Comparison of ENCODE assay signal across 9 cellular contexts in genomic region chr1:110630770-110631663, GRCh38. TPM values are rescaled to one million over a fixed set of nuclear protein-coding genes. Genes with fewer than 3 reads are reported as not detected.
DNase-seq lines count a peak whose midpoint lies in the region; ATAC-seq lines count a peak whose summit lies in the region.
"Had no signal": no experiment of that assay in that cellular context is flagged by ENCODE, and none has a peak within 500 bp of the region (broad histone marks: within the 10 kb centered on the region; RNA-seq: fewer than 3 reads in every experiment).

No MANE protein-coding gene starts in this region.

- intact Hi-C loops in CD4-positive, alpha-beta memory T cell (cut with micrococcal nuclease) = loop anchor here (1.0 to 10.0 kb wide), 6 partner anchors 12 to 334 kb away; partner anchors contain the start of gene LRIF1
- intact Hi-C loops in activated CD4-positive, alpha-beta memory T cell treated with anti-CD3 and anti-CD28 coated beads for 36 hours (cut with micrococcal nuclease) = loop anchor here (1.0 to 10.0 kb wide), 10 partner anchors 12 to 964 kb away; partner anchors contain the start of genes CD53, KCNC4, LRIF1 and RBM15

- H3K36me3 ChIP-seq in CD4-positive, alpha-beta memory T cell (ENCODE audit: insufficient read depth, low read length) = no peaks in the 10 kb centered on the region

- H3K27ac ChIP-seq in CD4-positive, alpha-beta memory T cell (ENCODE audit: low read depth, low read length) = peak overlapping the region; percentile 72

- H3K27ac Mint-ChIP-seq in CD4-positive, alpha-beta memory T cell = no peak overlapping the region
- no peak overlapping the region for H3K27ac Mint-ChIP-seq in activated CD4-positive, alpha-beta memory T cell treated with anti-CD3 and anti-CD28 coated beads for 36 hours
- H3K27ac Mint-ChIP-seq: activated naive CD8-positive, alpha-beta T cell had no signal

- CTCF ChIA-PET in CD4-positive, alpha-beta memory T cell (lab: Charles Lee; ENCODE audit: partially characterized antibody) = interaction anchor here (0.8 to 12.6 kb wide), 15 partner anchors 11 to 151 kb away, joined by 3 to 179 read pairs (median 8); partner anchors contain the start of gene KCNA3
- CTCF ChIA-PET in activated CD4-positive, alpha-beta memory T cell treated with anti-CD3 and anti-CD28 coated beads for 36 hours (lab: Charles Lee) = interaction anchor here (0.6 to 7.9 kb wide), 16 partner anchors 11 to 244 kb away, joined by 3 to 98 read pairs (median 4); partner anchors contain the start of gene KCNA2

- ATAC-seq in GM19438 (IDR thresholded peaks at IDR 0.05; ENCODE audit: low read depth, unreplicated experiment) = peak; percentile 49
- ATAC-seq in HG03442 (IDR thresholded peaks at IDR 0.05; ENCODE audit: unreplicated experiment) = peak; percentile 47

- H3K4me1 Mint-ChIP-seq in CD4-positive, alpha-beta memory T cell = peaks cover 32 to 57% (median 54%) of the 10 kb centered on the region in 4 donors
- peaks cover 66% of the 10 kb centered on the region for H3K4me1 Mint-ChIP-seq in activated CD4-positive, alpha-beta memory T cell treated with anti-CD3 and anti-CD28 coated beads for 36 hours (ENCODE audit: low read depth)

- H3K27me3 Mint-ChIP-seq in CD4-positive, alpha-beta memory T cell = no peaks in the 10 kb centered on the region
- no peaks in the 10 kb centered on the region for H3K27me3 Mint-ChIP-seq in activated CD4-positive, alpha-beta memory T cell treated with anti-CD3 and anti-CD28 coated beads for 36 hours
- H3K27me3 Mint-ChIP-seq: activated naive CD8-positive, alpha-beta T cell had no signal

- H3K9me3 ChIP-seq in CD4-positive, alpha-beta memory T cell (ENCODE audit: control insufficient read depth in 1 of 2, low read length in 2 of 2) = no peaks in the 10 kb centered on the region

- H3K4me3 ChIP-seq in CD4-positive, alpha-beta memory T cell (ENCODE audit: low read length in 2 of 2) = peak overlapping the region; percentile 25 to 46

- POLR2A ChIA-PET in CD4-positive, alpha-beta memory T cell (lab: Charles Lee; ENCODE audit: partially characterized antibody) = interaction anchor here (0.9 to 27.3 kb wide), 9 partner anchors 10 to 333 kb away, joined by 3 to 993 read pairs (median 32); partner anchors contain the start of genes KCNA3 and LRIF1
- POLR2A ChIA-PET in activated CD4-positive, alpha-beta memory T cell treated with anti-CD3 and anti-CD28 coated beads for 36 hours (lab: Charles Lee) = interaction anchor here (0.6 to 6.7 kb wide), 7 partner anchors 9 to 43 kb away, joined by 3 to 88 read pairs (median 5); partner anchors contain the start of gene KCNA3

- no peaks in the 10 kb centered on the region for H3K9me3 Mint-ChIP-seq in CD4-positive, alpha-beta memory T cell
- no peaks in the 10 kb centered on the region for H3K9me3 Mint-ChIP-seq in activated CD4-positive, alpha-beta memory T cell treated with anti-CD3 and anti-CD28 coated beads for 36 hours

- H3K4me3 Mint-ChIP-seq in CD4-positive, alpha-beta memory T cell = no peak overlapping the region
- H3K4me3 Mint-ChIP-seq in activated CD4-positive, alpha-beta memory T cell treated with anti-CD3 and anti-CD28 coated beads for 36 hours = no peak overlapping the region
- H3K4me3 Mint-ChIP-seq: activated naive CD8-positive, alpha-beta T cell had no signal

- H3K4me1 ChIP-seq in CD4-positive, alpha-beta memory T cell (ENCODE audit: insufficient read depth, low read length) = peaks cover 94% of the 10 kb centered on the region

- no peaks in the 10 kb centered on the region for H3K27me3 ChIP-seq in CD4-positive, alpha-beta memory T cell (ENCODE audit: insufficient read depth, low read length)

- DNase-seq in CD4-positive, alpha-beta memory T cell = peak; percentile 87 to 92 (median 88)
- peak; percentile 75 for DNase-seq in NCI-H748 (lab: John Stamatoyannopoulos, UW; ENCODE audit: unreplicated experiment)
- peak; percentile 92 for DNase-seq in activated CD4-positive, alpha-beta memory T cell treated with anti-CD3 and anti-CD28 coated beads for 36 hours
- DNase-seq in effector CD4-positive, alpha-beta T cell = peak; percentile 80
- DNase-seq in middle frontal gyrus (ENCODE audit: extremely low spot score, low spot score) = peak; percentile 60
- DNase-seq in stimulated activated CD8-positive, alpha-beta memory T cell treated with anti-CD3 and anti-CD28 coated beads, Interleukin-7, amount 100 ng/mL, for 24 hours (ENCODE audit: low read depth) = peak; percentile 64

- peaks cover 0 to 3% of the 10 kb centered on the region in 2 donors for H3K36me3 Mint-ChIP-seq in CD4-positive, alpha-beta memory T cell
- H3K36me3 Mint-ChIP-seq in activated CD4-positive, alpha-beta memory T cell treated with anti-CD3 and anti-CD28 coated beads for 36 hours = peaks cover 3% of the 10 kb centered on the region
- H3K36me3 Mint-ChIP-seq: activated naive CD8-positive, alpha-beta T cell had no signal

RNA-seq across cellular contexts. Expression of gene KCNA2, which starts 24.9 kb away (rescaled TPM):
- 1 to 10 TPM; 1.2 to 2.2 TPM for total RNA-seq in CD4-positive, alpha-beta memory T cell
- 1 to 10 TPM in 1 of 2 donors, under 1 TPM in 1; 0.26 to 1.0 TPM for polyA plus RNA-seq in CD4-positive, alpha-beta memory T cell
- total RNA-seq in activated CD4-positive, alpha-beta memory T cell treated with anti-CD3 and anti-CD28 coated beads for 36 hours = under 1 TPM; 0.24 to 0.36 TPM

RNA-seq across cellular contexts. Expression of gene KCNA3, which starts 43.7 kb away (rescaled TPM):
- 100 to 1,000 TPM; 124 TPM for total RNA-seq in CD4-positive, alpha-beta memory T cell
- 10 to 100 TPM; 88.7 to 96.3 TPM for polyA plus RNA-seq in CD4-positive, alpha-beta memory T cell
- 10 to 100 TPM; 25.2 to 25.6 TPM for total RNA-seq in activated CD4-positive, alpha-beta memory T cell treated with anti-CD3 and anti-CD28 coated beads for 36 hours

Comparison
In these comparisons a context has a peak if more than half of its experiments do, and no peak if none do; other contexts are left out.
1. Peak in every context shown above with its lines: DNase-seq, ATAC-seq, H3K4me3 ChIP-seq and H3K27ac ChIP-seq.
2. RNA of gene KCNA3, which starts 43.7 kb away (total RNA-seq): 124 TPM in CD4-positive, alpha-beta memory T cell; 25.2 to 25.6 TPM in activated CD4-positive, alpha-beta memory T cell treated with anti-CD3 and anti-CD28 coated beads for 36 hours; every median in the first group is over 4 times any median in the second.